Comparison of ENCODE assay signal across 8 cellular contexts in the genomic region with DNA sequence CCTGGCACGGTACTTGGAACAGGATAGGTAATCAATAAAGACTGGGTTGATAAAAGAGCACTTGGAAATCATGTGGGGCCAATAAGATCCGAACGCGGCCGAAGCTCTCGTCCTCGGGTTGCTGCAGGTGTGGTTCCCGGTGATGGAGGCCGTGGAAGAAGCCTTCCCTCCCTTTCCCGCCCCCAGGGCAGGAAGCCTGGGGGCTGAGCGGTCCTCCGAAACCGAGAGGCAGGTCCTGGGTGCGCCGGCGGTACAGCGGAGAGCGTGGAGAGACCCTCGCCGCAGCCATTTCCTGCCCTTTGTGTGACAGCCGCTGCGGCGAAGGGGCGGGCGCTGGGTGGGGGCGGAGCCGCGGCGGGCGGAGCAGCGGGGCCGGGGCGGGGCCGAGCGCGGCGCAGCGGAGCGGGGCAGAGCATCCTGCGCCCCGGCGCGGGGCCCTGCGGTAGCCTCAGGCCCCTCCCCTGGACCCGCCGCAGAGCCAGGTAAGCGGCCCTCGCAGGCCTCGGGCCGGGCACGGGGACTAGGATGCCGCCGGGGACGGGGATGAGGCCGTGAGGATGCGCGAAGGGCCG.
DNase-seq lines count a peak whose midpoint lies in the region; ATAC-seq lines count a peak whose summit lies in the region.

A gene (plus strand): TSS at position 410 of the 572 bp plus-strand sequence. CDS start 19,239 bp downstream, outside the sequence.

- no peaks in the 10 kb centered on the region for H3K27me3 ChIP-seq in duodenal mucosa (ENCODE audit: control insufficient read depth in 1 of 2, insufficient read depth in 2 of 2, low read length in 2 of 2)

- H3K36me3 ChIP-seq in duodenal mucosa (ENCODE audit: control insufficient read depth in 1 of 2, insufficient read depth in 2 of 2, low read length in 2 of 2), result no peaks in the 10 kb centered on the region

- peak within 1 kb of the TSS; percentile 58 for H3K27ac ChIP-seq in duodenal mucosa (ENCODE audit: low read depth, low read length)

- H3K9ac ChIP-seq in duodenal mucosa (ENCODE audit: low read depth in 1 of 2, low read length in 2 of 2), result peak within 1 kb of the TSS; percentile 48 to 76

- peak within 1 kb of the TSS; percentile 81 for H3K4me3 ChIP-seq in duodenal mucosa (ENCODE audit: low read depth in 1 of 2, low read length in 2 of 2)

- ATAC-seq in GM18867 (IDR thresholded peaks at IDR 0.05; ENCODE audit: unreplicated experiment) (peak; percentile 89), HG03064 (IDR thresholded peaks at IDR 0.05; ENCODE audit: low read depth, unreplicated experiment) (peak; percentile 89)

- H3K9me3 ChIP-seq in duodenal mucosa (ENCODE audit: control insufficient read depth in 1 of 2, low read length in 2 of 2), result no peaks in the 10 kb centered on the region

- DNase-seq in AG08395 (ENCODE audit: low spot score) (peak; percentile 77), NCI-H345 (lab: John Stamatoyannopoulos, UW) (peak; percentile 82), medulla oblongata (ENCODE audit: extremely low spot score) (peak; percentile 63)
- peak; percentile 72 to 74 for DNase-seq in activated CD4-positive, alpha-beta T cell treated with anti-CD3 and anti-CD28 coated beads, Interleukin-2, amount 50 U/mL, for 4 hours
- peak; percentile 70 for DNase-seq in stimulated activated CD8-positive, alpha-beta memory T cell treated with anti-CD3 and anti-CD28 coated beads, Interleukin-12 subunit alpha, Interleukin-12 subunit beta, amount 100 ng/mL, for 1 hour (ENCODE audit: low read depth)

- H3K4me1 ChIP-seq in duodenal mucosa (ENCODE audit: control insufficient read depth in 1 of 2, insufficient read depth in 2 of 2, low read length in 2 of 2), result peaks cover 16 to 24% of the 10 kb centered on the region in 2 donors

Comparison
In these comparisons a context has a peak if more than half of its experiments do, and no peak if none do; other contexts are left out.
1. Peak in every context shown above with its lines: DNase-seq, ATAC-seq, H3K4me3 ChIP-seq and H3K27ac ChIP-seq.